10 cellular contexts compared by ENCODE assay signal in the genomic region with DNA sequence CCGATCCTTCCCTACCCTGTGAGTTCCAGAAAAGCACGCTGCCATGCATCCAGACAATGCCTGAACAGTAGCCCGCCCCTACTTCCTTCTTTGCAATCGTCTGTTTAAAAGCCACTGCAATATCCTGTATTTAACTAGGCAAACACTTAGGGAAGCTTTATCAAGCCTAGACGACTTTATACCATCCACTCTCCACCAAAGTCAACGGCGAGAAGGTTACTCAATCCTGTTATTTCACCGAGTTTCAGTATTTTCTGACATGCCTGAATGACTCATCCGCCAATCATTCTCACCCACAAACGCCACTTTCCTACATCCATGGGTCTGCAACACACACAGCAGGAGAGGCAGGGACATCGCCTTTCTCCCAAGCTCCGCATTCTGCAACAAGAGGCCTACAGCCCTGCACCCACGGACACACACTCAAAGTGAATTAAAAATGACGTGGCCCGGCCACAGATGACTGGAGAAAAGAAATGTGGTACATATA. TPM values are rescaled to one million over a fixed set of nuclear protein-coding genes. Genes with fewer than 3 reads are reported as not detected.
A peak's percentile ranks its signal among the peaks of the same experiment; 100 is the strongest.
DNase-seq lines count a peak whose midpoint lies in the region; ATAC-seq and TF ChIP-seq lines count a peak whose summit lies in the region.
"Had no signal": no experiment of that assay in that cellular context is flagged by ENCODE, and none has a peak within 500 bp of the region (broad histone marks: within the 10 kb centered on the region; RNA-seq: fewer than 3 reads in every experiment).

No MANE protein-coding gene starts in this region.

- H3K36me3 Mint-ChIP-seq in natural killer cell treated with Interleukin-12 subunit alpha and Interleukin-12 subunit beta and Interleukin-15 and Interleukin-18, amount 100 ng/mL, for 72 hours = no peaks in the 10 kb centered on the region
- H3K36me3 Mint-ChIP-seq in natural killer cell = no peaks in the 10 kb centered on the region
- H3K36me3 Mint-ChIP-seq: CD4-positive, alpha-beta memory T cell; T-cell had no signal

- no peak overlapping the region for H3K4me3 ChIP-seq in fibroblast of villous mesenchyme (ENCODE audit: low read depth, low read length)

- intact Hi-C loops in natural killer cell (cut with micrococcal nuclease) = no loop called here

- no peaks in the 10 kb centered on the region for H3K9me3 Mint-ChIP-seq in natural killer cell treated with Interleukin-12 subunit alpha and Interleukin-12 subunit beta and Interleukin-15 and Interleukin-18, amount 100 ng/mL, for 72 hours
- H3K9me3 Mint-ChIP-seq in natural killer cell = no peaks in the 10 kb centered on the region
- H3K9me3 Mint-ChIP-seq: CD4-positive, alpha-beta memory T cell; T-cell had no signal

- no peak overlapping the region for H3K4me3 Mint-ChIP-seq in natural killer cell treated with Interleukin-12 subunit alpha and Interleukin-12 subunit beta and Interleukin-15 and Interleukin-18, amount 100 ng/mL, for 72 hours
- no peak overlapping the region for H3K4me3 Mint-ChIP-seq in natural killer cell
- H3K4me3 Mint-ChIP-seq: CD4-positive, alpha-beta memory T cell; T-cell had no signal

- peaks cover 7 to 11% of the 10 kb centered on the region in 2 donors for H3K4me1 Mint-ChIP-seq in natural killer cell treated with Interleukin-12 subunit alpha and Interleukin-12 subunit beta and Interleukin-15 and Interleukin-18, amount 100 ng/mL, for 72 hours (ENCODE audit: low read depth in 2 of 2)
- H3K4me1 Mint-ChIP-seq in natural killer cell = peaks cover 5 to 6% of the 10 kb centered on the region in 2 donors
- H3K4me1 Mint-ChIP-seq: T-cell had no signal

- TF ChIP-seq CTCF in natural killer cell (IDR thresholded peaks at IDR 0.05) (no peak), fibroblast of villous mesenchyme (IDR thresholded peaks at IDR 0.05; ENCODE audit: insufficient read depth, low read depth, low read length) (no peak)

- DNase-seq in natural killer cell treated with Interleukin-12 subunit alpha and Interleukin-12 subunit beta and Interleukin-15 and Interleukin-18, amount 100 ng/mL, for 72 hours (ENCODE audit: low spot score) = no peak
- DNase-seq in natural killer cell (no peak), SHP77 treated with DMSO at 0.1 percent for 48 hours (lab: John Stamatoyannopoulos, UW) (peak; percentile 11), fibroblast of villous mesenchyme (ENCODE audit: low read depth) (peak; percentile 55), NCI-H446 treated with DMSO at 0.1 percent for 48 hours (lab: John Stamatoyannopoulos, UW) (no peak), left lobe of liver (ENCODE audit: low spot score) (no peak), dedifferentiated amniotic fluid mesenchymal stem cell (ENCODE audit: extremely low spot score) (no peak), DMS 273 treated with DMSO at 0.1 percent for 48 hours (lab: John Stamatoyannopoulos, UW) (no peak)
- DNase-seq: CD4-positive, alpha-beta memory T cell; T-cell had no signal

- peak; percentile 72 to 80 for ATAC-seq in natural killer cell treated with Interleukin-12 subunit alpha and Interleukin-12 subunit beta and Interleukin-15 and Interleukin-18, amount 100 ng/mL, for 72 hours
- no peak for ATAC-seq in natural killer cell
- no peak for ATAC-seq in left lobe of liver
- ATAC-seq: T-cell had no signal

- H3K27ac Mint-ChIP-seq in natural killer cell treated with Interleukin-12 subunit alpha and Interleukin-12 subunit beta and Interleukin-15 and Interleukin-18, amount 100 ng/mL, for 72 hours = peak overlapping the region in 1 of 2 donors; percentile 6
- no peak overlapping the region for H3K27ac Mint-ChIP-seq in natural killer cell
- H3K27ac Mint-ChIP-seq: CD4-positive, alpha-beta memory T cell; T-cell had no signal

- peaks cover 8 to 12% of the 10 kb centered on the region in 2 donors for H3K27me3 Mint-ChIP-seq in natural killer cell treated with Interleukin-12 subunit alpha and Interleukin-12 subunit beta and Interleukin-15 and Interleukin-18, amount 100 ng/mL, for 72 hours
- H3K27me3 Mint-ChIP-seq in natural killer cell (ENCODE audit: low read depth in 2 of 2) = peaks cover 15 to 21% of the 10 kb centered on the region in 2 donors

RNA-seq across cellular contexts. Expression of a gene that starts 9.3 kb away (rescaled TPM):
- total RNA-seq in natural killer cell treated with Interleukin-12 subunit alpha and Interleukin-12 subunit beta and Interleukin-15 and Interleukin-18, amount 100 ng/mL, for 72 hours = under 1 TPM; 0.14 to 0.45 TPM
- total RNA-seq in natural killer cell (1 to 10 TPM in 2 of 3 donors, under 1 TPM in 1; 0.89 to 3.9 (median 1.9) TPM), fibroblast of villous mesenchyme (0.64 and 1.7 TPM in 2 replicates), left lobe of liver (8.4 TPM)

Comparison
In these comparisons a context has a peak if more than half of its experiments do, and no peak if none do; other contexts are left out.
1. ATAC-seq: peak in natural killer cell treated with Interleukin-12 subunit alpha and Interleukin-12 subunit beta and Interleukin-15 and Interleukin-18, amount 100 ng/mL, for 72 hours (2 of 2); none in natural killer cell (0 of 3) and left lobe of liver (single experiment).
2. DNase-seq: peak in SHP77 treated with DMSO at 0.1 percent for 48 hours (single experiment) and fibroblast of villous mesenchyme (single experiment); none in natural killer cell treated with Interleukin-12 subunit alpha and Interleukin-12 subunit beta and Interleukin-15 and Interleukin-18, amount 100 ng/mL, for 72 hours (single experiment), natural killer cell (single experiment), NCI-H446 treated with DMSO at 0.1 percent for 48 hours (single experiment), left lobe of liver (single experiment), dedifferentiated amniotic fluid mesenchymal stem cell (single experiment) and DMS 273 treated with DMSO at 0.1 percent for 48 hours (single experiment).